ENCODE assay signal across 1 cellular context in the genomic region with DNA sequence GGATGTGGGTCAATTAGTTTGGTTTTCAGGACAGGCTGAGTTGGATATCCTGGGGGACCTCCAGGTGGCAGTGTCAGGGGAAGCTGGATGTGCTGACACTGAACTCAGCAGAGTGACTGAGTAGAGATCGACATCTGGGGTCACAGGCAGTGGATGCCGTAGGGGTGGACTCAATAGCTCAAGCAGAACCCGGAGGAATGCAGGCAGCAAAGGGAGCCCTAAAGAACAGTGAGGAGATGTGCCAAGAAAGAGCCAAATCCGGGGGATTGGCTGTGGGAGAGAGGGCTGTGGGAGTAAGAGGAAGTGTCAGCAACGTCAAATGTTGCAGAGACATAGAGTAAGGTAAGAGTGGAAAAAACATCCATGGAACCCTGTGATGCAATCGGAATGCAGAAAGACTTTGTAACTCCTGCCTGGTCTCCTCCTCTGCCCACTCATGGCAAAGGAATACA.
TF ChIP-seq lines count a peak whose summit lies in the region.

No MANE protein-coding gene starts in this region.

TF ChIP-seq in H1, 55 proteins besides CTCF, POLR2A, EP300 and RAD21:
- TF ChIP-seq, protein P1, sequence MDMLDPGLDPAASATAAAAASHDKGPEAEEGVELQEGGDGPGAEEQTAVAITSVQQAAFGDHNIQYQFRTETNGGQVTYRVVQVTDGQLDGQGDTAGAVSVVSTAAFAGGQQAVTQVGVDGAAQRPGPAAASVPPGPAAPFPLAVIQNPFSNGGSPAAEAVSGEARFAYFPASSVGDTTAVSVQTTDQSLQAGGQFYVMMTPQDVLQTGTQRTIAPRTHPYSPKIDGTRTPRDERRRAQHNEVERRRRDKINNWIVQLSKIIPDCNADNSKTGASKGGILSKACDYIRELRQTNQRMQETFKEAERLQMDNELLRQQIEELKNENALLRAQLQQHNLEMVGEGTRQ (IDR thresholded peaks at IDR 0.05; ENCODE audit: low read length) = no peak
- TF ChIP-seq, protein P2, sequence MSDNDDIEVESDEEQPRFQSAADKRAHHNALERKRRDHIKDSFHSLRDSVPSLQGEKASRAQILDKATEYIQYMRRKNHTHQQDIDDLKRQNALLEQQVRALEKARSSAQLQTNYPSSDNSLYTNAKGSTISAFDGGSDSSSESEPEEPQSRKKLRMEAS (IDR thresholded peaks at IDR 0.05) = no peak
- TF ChIP-seq SRF (IDR thresholded peaks at IDR 0.05; ENCODE audit: low read depth, low read length) = no peak
